Comparison of ENCODE assay signal across 8 cellular contexts in the genomic region with DNA sequence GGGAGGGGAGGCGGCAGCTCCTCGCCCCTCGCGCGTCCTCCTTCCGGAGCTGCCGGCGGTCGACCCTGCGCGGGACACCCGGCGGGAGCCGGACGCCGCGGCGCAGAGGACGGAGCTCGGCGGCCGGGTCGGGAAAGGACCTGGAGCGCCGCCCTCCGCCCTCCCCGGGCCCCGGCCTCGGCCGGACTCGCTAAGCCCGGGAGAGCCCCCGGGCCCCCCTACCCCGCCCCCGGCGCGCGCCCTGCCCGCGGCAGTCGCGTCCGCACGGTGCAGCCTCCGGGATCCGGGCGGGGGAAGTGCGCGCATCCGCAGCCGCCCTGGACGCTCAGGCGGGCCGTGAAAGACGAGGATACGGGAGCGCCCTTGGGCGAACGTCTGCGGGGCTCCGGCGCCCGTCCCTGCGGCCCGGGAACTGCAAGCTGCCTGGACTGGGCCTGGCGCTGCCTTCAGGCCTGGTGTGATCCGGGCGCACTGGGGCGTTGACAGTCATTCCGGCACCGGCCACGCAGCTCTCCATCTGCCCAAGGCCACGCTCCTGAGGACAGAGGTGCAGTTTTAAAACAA. TPM values are rescaled to one million over a fixed set of nuclear protein-coding genes. Genes with fewer than 3 reads are reported as not detected.
DNase-seq lines count a peak whose midpoint lies in the region; ATAC-seq and TF ChIP-seq lines count a peak whose summit lies in the region.

No MANE protein-coding gene starts in this region.

- CTCF ChIA-PET in CD4-positive, alpha-beta T cell (lab: Charles Lee): interaction anchor here (1.3 to 1.7 kb wide), 2 partner anchors 23 to 26 kb away, joined by 3 to 4 read pairs; partner anchors contain the start of gene TMEM250

- no peak overlapping the region for H3K27ac ChIP-seq in CD4-positive, alpha-beta T cell (ENCODE audit: low read depth, low read length)
- peak overlapping the region; percentile 54 for H3K27ac ChIP-seq in cingulate gyrus (ENCODE audit: low read depth, low read length)
- H3K27ac ChIP-seq in lower lobe of right lung: peak overlapping the region; percentile 88
- H3K27ac ChIP-seq in upper lobe of left lung: peak overlapping the region; percentile 90 to 96 (median 92)

- DNase-seq in CD4-positive, alpha-beta T cell: no peak
- peak; percentile 57 for DNase-seq in NB4 (ENCODE audit: low read depth)
- peak; percentile 74 for DNase-seq in lower lobe of right lung
- DNase-seq in upper lobe of left lung: peak; percentile 42 to 91
- no peak for DNase-seq in effector CD8-positive, alpha-beta T cell (lab: John Stamatoyannopoulos, UW)
- no peak for DNase-seq in cerebellar cortex (ENCODE audit: low spot score)

- no peaks in the 10 kb centered on the region for H3K9me3 ChIP-seq in CD4-positive, alpha-beta T cell (ENCODE audit: control insufficient read depth, low read length)
- H3K9me3 ChIP-seq in lower lobe of right lung: no peaks in the 10 kb centered on the region
- H3K9me3 ChIP-seq in upper lobe of left lung: no peaks in the 10 kb centered on the region

- TF ChIP-seq EP300 in upper lobe of left lung (IDR thresholded peaks at IDR 0.05): no peak

- no peak for TF ChIP-seq CTCF in CD4-positive, alpha-beta T cell (IDR thresholded peaks at IDR 0.05)
- TF ChIP-seq CTCF in NB4 (IDR thresholded peaks at IDR 0.05; ENCODE audit: low read depth, low read length) (no peak), lower lobe of right lung (IDR thresholded peaks at IDR 0.05) (no peak), upper lobe of left lung (IDR thresholded peaks at IDR 0.05) (no peak)

- peaks cover 14% of the 10 kb centered on the region for H3K4me1 Mint-ChIP-seq in CD4-positive, alpha-beta T cell (ENCODE audit: low read depth)

- H3K4me3 Mint-ChIP-seq in CD4-positive, alpha-beta T cell: peak overlapping the region; percentile 89

- H3K36me3 Mint-ChIP-seq in CD4-positive, alpha-beta T cell (ENCODE audit: low read depth): no peaks in the 10 kb centered on the region

- H3K36me3 ChIP-seq in lower lobe of right lung (peaks cover 3% of the 10 kb centered on the region), upper lobe of left lung (peaks cover 0 to 9% (median 0%) of the 10 kb centered on the region in 4 donors)

- H3K27me3 Mint-ChIP-seq in CD4-positive, alpha-beta T cell: no peaks in the 10 kb centered on the region

- no peak overlapping the region for H3K27ac Mint-ChIP-seq in CD4-positive, alpha-beta T cell

- intact Hi-C loops in CD4-positive, alpha-beta T cell (cut with DNase I, micrococcal nuclease): loop anchor here in 1 of 2 experiments (1.0 kb wide), 1 partner anchor 14 kb away; no protein-coding TSS in a partner anchor
- intact Hi-C loops in lower lobe of right lung (cut with DNase I): no loop called here

- POLR2A ChIA-PET in CD4-positive, alpha-beta T cell (lab: Charles Lee): interaction anchor here (1.2 to 4.3 kb wide), 3 partner anchors 13 to 135 kb away, joined by 5 to 50 read pairs (median 8); partner anchors contain the start of genes TMEM250 and UBAC1

- peak; percentile 19 for ATAC-seq in CD4-positive, alpha-beta T cell (ENCODE audit: poor library complexity)
- peak; percentile 40 to 59 for ATAC-seq in lower lobe of right lung
- peak in 1 of 2 donors; percentile 51 for ATAC-seq in upper lobe of left lung (ENCODE audit: low FRiP score in 2 of 2)
- ATAC-seq in GM19023 (IDR thresholded peaks at IDR 0.05; ENCODE audit: unreplicated experiment): no peak

- no peaks in the 10 kb centered on the region for H3K9me3 Mint-ChIP-seq in CD4-positive, alpha-beta T cell

- TF ChIP-seq POLR2A in NB4 (IDR thresholded peaks at IDR 0.05; ENCODE audit: extremely low read depth, insufficient read length) (no peak), upper lobe of left lung (IDR thresholded peaks at IDR 0.05) (no peak)

- H3K4me3 ChIP-seq in NB4 (ENCODE audit: low read depth, low read length) (peak overlapping the region; percentile 34), lower lobe of right lung (peak overlapping the region; percentile 90), upper lobe of left lung (peak overlapping the region; percentile 64 to 97 (median 88))

- no peaks in the 10 kb centered on the region for H3K27me3 ChIP-seq in CD4-positive, alpha-beta T cell (ENCODE audit: control insufficient read depth, insufficient read depth, low read length)
- H3K27me3 ChIP-seq in lower lobe of right lung (ENCODE audit: low read depth) (peaks cover 5% of the 10 kb centered on the region), upper lobe of left lung (no peaks in the 10 kb centered on the region)

- peaks cover 53% of the 10 kb centered on the region for H3K4me1 ChIP-seq in lower lobe of right lung
- peaks cover 42 to 64% (median 47%) of the 10 kb centered on the region in 4 donors for H3K4me1 ChIP-seq in upper lobe of left lung

- 3% methylated on average over 60 of the region's 73 CpGs; no CpG with 5 or more reads in 1 of the 2 donors for WGBS in upper lobe of left lung, 2 donors

RNA-seq across cellular contexts. Expression of gene NACC2, which starts 0.5 kb away (rescaled TPM):
- total RNA-seq in CD4-positive, alpha-beta T cell: 1 to 10 TPM; 2.1 to 2.7 TPM
- total RNA-seq in lower lobe of right lung (27.0 TPM), upper lobe of left lung (10 to 100 TPM; 16.8 to 38.4 (median 31.3) TPM)

RNA-seq across cellular contexts. Expression of gene TMEM250, which starts 23.1 kb away (rescaled TPM):
- total RNA-seq in CD4-positive, alpha-beta T cell: 1 to 10 TPM; 6.5 to 7.9 TPM
- 31.2 TPM for total RNA-seq in lower lobe of right lung
- total RNA-seq in upper lobe of left lung: 10 to 100 TPM; 37.6 to 49.6 (median 38.4) TPM

Comparison
In these comparisons a context has a peak if more than half of its experiments do, and no peak if none do; other contexts are left out.
1. DNase-seq: peak in NB4 (single experiment), lower lobe of right lung (single experiment) and upper lobe of left lung (2 of 2); none in CD4-positive, alpha-beta T cell (0 of 10), effector CD8-positive, alpha-beta T cell (single experiment) and cerebellar cortex (single experiment).
2. H3K4me3 ChIP-seq: peak in every context shown above with its lines; median percentile 90 in lower lobe of right lung; 88 in upper lobe of left lung; 34 in NB4.